15 cellular contexts compared by ENCODE assay signal in genomic region chrX:19848110-19848509, GRCh38. TPM values are rescaled to one million over a fixed set of nuclear protein-coding genes. Genes with fewer than 3 reads are reported as not detected.
DNase-seq lines count a peak whose midpoint lies in the region; ATAC-seq and TF ChIP-seq lines count a peak whose summit lies in the region.
"Had no signal": no experiment of that assay in that cellular context is flagged by ENCODE, and none has a peak within 500 bp of the region (broad histone marks: within the 10 kb centered on the region; RNA-seq: fewer than 3 reads in every experiment).

No MANE protein-coding gene starts in this region.

- H3K4me1 Mint-ChIP-seq in CD4-positive, alpha-beta T cell (ENCODE audit: low read depth), result peaks cover 54% of the 10 kb centered on the region

- H3K9me2 ChIP-seq in OCI-LY1 (ENCODE audit: low read depth, low read length), result no peaks in the 10 kb centered on the region
- H3K9me2 ChIP-seq in PC-3 (replicated peaks; ENCODE audit: low read length), result no peaks in the 10 kb centered on the region

- peak overlapping the region; percentile 91 for H3K27ac Mint-ChIP-seq in CD4-positive, alpha-beta T cell

- H3K4me1 ChIP-seq in OCI-LY1 (ENCODE audit: insufficient read depth, low read length, severe bottlenecking) (peaks cover 56% of the 10 kb centered on the region), PC-3 (ENCODE audit: insufficient read depth, low read length) (peaks cover 16% of the 10 kb centered on the region)

- H3K27ac ChIP-seq in CD4-positive, alpha-beta T cell (ENCODE audit: low read depth, low read length), result no peak overlapping the region
- H3K27ac ChIP-seq in OCI-LY1 (ENCODE audit: low read depth, low read length, poor library complexity, severe bottlenecking), result peak overlapping the region; percentile 85
- no peak overlapping the region for H3K27ac ChIP-seq in PC-3 (ENCODE audit: low read length)

- no peak for ATAC-seq in CD4-positive, alpha-beta T cell (ENCODE audit: poor library complexity)
- ATAC-seq in PC-3, result no peak

- no peaks in the 10 kb centered on the region for H3K9me3 ChIP-seq in CD4-positive, alpha-beta T cell (ENCODE audit: control insufficient read depth, low read length)
- H3K9me3 ChIP-seq in OCI-LY1 (ENCODE audit: low read length) (no peaks in the 10 kb centered on the region), PC-3 (ENCODE audit: low read length) (no peaks in the 10 kb centered on the region)

- H3K36me3 Mint-ChIP-seq in CD4-positive, alpha-beta T cell (ENCODE audit: low read depth), result peaks cover 4% of the 10 kb centered on the region

- no TSS peak for BruUV-seq in PC-3 (replicated peaks; lab: Mats Ljungman, UMichigan)

- POLR2A ChIA-PET in CD4-positive, alpha-beta T cell (lab: Charles Lee), result interaction anchor here (1.0 kb wide), 1 partner anchor 43 kb away, joined by 3 read pairs; no protein-coding TSS in a partner anchor
- POLR2A ChIA-PET in PC-3 (lab: Charles Lee; ENCODE audit: unreplicated experiment), result no interaction called here

- intact Hi-C loops in CD4-positive, alpha-beta T cell (cut with DNase I, micrococcal nuclease), result no loop called here
- intact Hi-C loops in PC-3 (cut with micrococcal nuclease), result no loop called here

- H3K27me3 Mint-ChIP-seq in CD4-positive, alpha-beta T cell, result no peaks in the 10 kb centered on the region

- H3K4me3 Mint-ChIP-seq in CD4-positive, alpha-beta T cell, result peak overlapping the region; percentile 42

- no peak overlapping the region for H2AFZ ChIP-seq in OCI-LY1 (ENCODE audit: low read length)
- no peak overlapping the region for H2AFZ ChIP-seq in PC-3 (ENCODE audit: low read length)
- H2AFZ ChIP-seq: GM23248 had no signal

- H3K36me3 ChIP-seq in OCI-LY1 (ENCODE audit: insufficient read depth, low read length) (no peaks in the 10 kb centered on the region), PC-3 (ENCODE audit: low read depth, low read length) (no peaks in the 10 kb centered on the region)

- H3F3A ChIP-seq in OCI-LY1 (ENCODE audit: insufficient read depth, low read length) (no peaks in the 10 kb centered on the region), PC-3 (ENCODE audit: low read length, unreplicated experiment) (no peaks in the 10 kb centered on the region)

- no peaks in the 10 kb centered on the region for H3K79me2 ChIP-seq in OCI-LY1 (ENCODE audit: insufficient read depth, low read length)
- no peaks in the 10 kb centered on the region for H3K79me2 ChIP-seq in PC-3 (ENCODE audit: low read length)

- H4K20me1 ChIP-seq in OCI-LY1 (ENCODE audit: insufficient read depth, low read length), result no peaks in the 10 kb centered on the region
- H4K20me1 ChIP-seq in PC-3 (ENCODE audit: low read length), result no peaks in the 10 kb centered on the region

- H3K27me3 ChIP-seq in CD4-positive, alpha-beta T cell (ENCODE audit: control insufficient read depth, insufficient read depth, low read length), result no peaks in the 10 kb centered on the region
- H3K27me3 ChIP-seq in OCI-LY1 (ENCODE audit: insufficient read depth, low read length), result no peaks in the 10 kb centered on the region
- no peaks in the 10 kb centered on the region for H3K27me3 ChIP-seq in PC-3 (ENCODE audit: low read length)

- no peak overlapping the region; the same call in 1 of the 2 replicates for H3K4me2 ChIP-seq in OCI-LY1 (ENCODE audit: low read length)
- no peak overlapping the region for H3K4me2 ChIP-seq in PC-3 (ENCODE audit: low read length)

- CTCF ChIA-PET in CD4-positive, alpha-beta T cell (lab: Charles Lee), result interaction anchor here (1.2 kb wide), 1 partner anchor 53 kb away, joined by 3 read pairs; no protein-coding TSS in a partner anchor
- CTCF ChIA-PET in PC-3 (lab: Charles Lee), result no interaction called here

- no peak for TF ChIP-seq POLR2A in erythroblast (IDR thresholded peaks at IDR 0.05; ENCODE audit: low read length)

- H3K9ac ChIP-seq in OCI-LY1 (ENCODE audit: low read length), result no peak overlapping the region
- H3K9ac ChIP-seq in PC-3 (ENCODE audit: low read length), result no peak overlapping the region

- no peaks in the 10 kb centered on the region for H3K9me3 Mint-ChIP-seq in CD4-positive, alpha-beta T cell
- H3K9me3 Mint-ChIP-seq: CD8-positive, alpha-beta memory T cell had no signal

- H3K4me3 ChIP-seq in GM12865 (ENCODE audit: low read depth, low read length) (no peak overlapping the region), OCI-LY1 (ENCODE audit: low read depth, low read length, poor library complexity, severe bottlenecking) (no peak overlapping the region), PC-3 (ENCODE audit: low read length) (no peak overlapping the region)

- no peak for TF ChIP-seq CTCF in CD4-positive, alpha-beta T cell (IDR thresholded peaks at IDR 0.05)
- TF ChIP-seq CTCF in GM12865 (IDR thresholded peaks at IDR 0.05; ENCODE audit: insufficient read depth, low read depth, low read length, missing control alignments), result no peak
- TF ChIP-seq CTCF in OCI-LY1 (IDR thresholded peaks at IDR 0.05; ENCODE audit: low read length), result no peak
- TF ChIP-seq CTCF in PC-3 (conservative IDR thresholded peaks at IDR 0.05; ENCODE audit: low read depth, low read length), result no peak

- no peak for DNase-seq in CD4-positive, alpha-beta T cell
- DNase-seq in GM12865 (ENCODE audit: low read depth) (peak; percentile 54), erythroblast (lab: John Stamatoyannopoulos, UW) (peak; percentile 9 to 46), dermis blood vessel endothelial cell (no peak), PC-3 (no peak), epidermal melanocyte (ENCODE audit: insufficient read length, low spot score) (no peak), NCI-H226 (no peak)
- DNase-seq: ACHN; CD8-positive, alpha-beta memory T cell; GM23248; NCI-H1092; NCI-H2107; NCI-H69; SIG-M5 had no signal

RNA-seq across cellular contexts. Expression of gene SH3KBP1, which starts 39.3 kb away (rescaled TPM):
- total RNA-seq in CD4-positive, alpha-beta T cell, result 10 to 100 TPM; 64.7 to 65.9 TPM
- total RNA-seq in dermis blood vessel endothelial cell, result 9.2 and 22.3 TPM in 2 replicates
- 20.7 and 24.5 TPM in 2 replicates for total RNA-seq in PC-3 (2014; rRNA removed)

Comparison
In these comparisons a context has a peak if more than half of its experiments do, and no peak if none do; other contexts are left out.
1. DNase-seq: peak in GM12865 (single experiment) and erythroblast (2 of 2); none in CD4-positive, alpha-beta T cell (0 of 10), dermis blood vessel endothelial cell (single experiment), PC-3 (single experiment), epidermal melanocyte (single experiment) and NCI-H226 (single experiment).